Comparison of ENCODE assay signal across 8 cellular contexts in the genomic region with DNA sequence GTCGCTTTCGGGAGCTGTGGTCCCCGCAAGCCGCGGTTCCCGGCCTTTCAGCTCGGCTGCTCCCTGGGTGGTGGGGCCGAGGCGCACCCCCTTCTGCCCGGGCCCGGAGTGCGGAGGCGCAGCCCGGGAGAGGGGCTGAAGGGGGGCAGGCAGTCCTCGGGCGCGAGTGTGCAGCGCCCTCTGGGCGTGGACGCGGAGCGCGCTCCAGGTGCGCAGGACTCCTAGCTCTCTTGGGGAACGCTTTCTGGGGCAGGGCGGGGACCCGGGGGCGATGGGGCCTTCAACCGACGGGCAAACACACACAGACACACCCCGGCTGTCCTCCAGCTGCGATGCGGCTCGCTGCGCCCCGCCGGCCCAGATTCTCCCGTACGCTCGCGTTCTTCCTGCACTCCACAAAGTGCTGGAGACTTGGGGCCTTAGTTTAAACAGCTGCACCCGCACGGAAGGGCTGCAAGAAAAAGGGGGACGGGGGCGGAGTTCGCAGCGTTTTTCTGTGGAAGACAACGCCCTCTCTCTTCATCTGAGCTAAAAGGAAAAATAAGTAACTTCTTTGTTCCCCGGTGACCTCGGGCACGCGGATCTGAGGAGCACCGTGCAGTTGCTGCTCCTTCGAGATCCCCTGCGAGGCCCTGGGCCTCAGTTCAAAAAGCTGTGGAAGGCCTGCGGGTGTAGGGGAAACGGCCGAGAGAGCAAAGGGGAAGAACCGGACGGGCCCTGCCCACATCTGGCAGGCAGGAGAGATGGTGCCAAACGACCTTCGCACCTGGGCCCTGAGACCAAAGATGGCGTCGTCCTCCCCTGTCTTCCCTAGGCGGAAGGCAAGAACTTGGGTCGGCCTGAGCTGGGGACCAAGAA. TPM values are rescaled to one million over a fixed set of nuclear protein-coding genes. Genes with fewer than 3 reads are reported as not detected.
DNase-seq lines count a peak whose midpoint lies in the region; ATAC-seq and TF ChIP-seq lines count a peak whose summit lies in the region.

No MANE protein-coding gene starts in this region.

- H3K9me3 ChIP-seq in WERI-Rb-1 (ENCODE audit: severe bottlenecking) (no peaks in the 10 kb centered on the region), esophagus squamous epithelium (no peaks in the 10 kb centered on the region), upper lobe of right lung (no peaks in the 10 kb centered on the region)

- H3K27ac ChIP-seq in WERI-Rb-1 (peak overlapping the region; percentile 73), esophagus squamous epithelium (peak overlapping the region; percentile 91 to 97 (median 94)), upper lobe of right lung (peak overlapping the region; percentile 72)

- intact Hi-C loops in esophagus squamous epithelium (cut with DNase I) (no loop called here), upper lobe of right lung (cut with DNase I) (no loop called here)

- peak; percentile 77 for TF ChIP-seq CTCF in GM10266 (IDR thresholded peaks at IDR 0.05; ENCODE audit: control insufficient read depth, insufficient read depth, low read depth, missing control alignments)
- peak; percentile 96 for TF ChIP-seq CTCF in WERI-Rb-1 (IDR thresholded peaks at IDR 0.05; ENCODE audit: low read depth, low read length)
- TF ChIP-seq CTCF in esophagus squamous epithelium (IDR thresholded peaks at IDR 0.05): peak in 5 of 6 experiments; percentile 54 to 68 (median 66)
- TF ChIP-seq CTCF in upper lobe of right lung (IDR thresholded peaks at IDR 0.05): peak; percentile 45

- H3K36me3 ChIP-seq in WERI-Rb-1: peaks cover 3% of the 10 kb centered on the region; the same call in 1 of the 2 replicates
- H3K36me3 ChIP-seq in esophagus squamous epithelium: no peaks in the 10 kb centered on the region
- no peaks in the 10 kb centered on the region for H3K36me3 ChIP-seq in upper lobe of right lung

- no peak for TF ChIP-seq POLR2A in esophagus squamous epithelium (IDR thresholded peaks at IDR 0.05)

- WGBS in esophagus squamous epithelium, 2 donors: 13 to 15% methylated on average over 14 to 26 of the region's 66 CpGs

- H3K4me3 ChIP-seq in WERI-Rb-1 (ENCODE audit: low read depth, low read length): peak overlapping the region; percentile 81
- H3K4me3 ChIP-seq in esophagus squamous epithelium: peak overlapping the region; percentile 59 to 86 (median 72)
- H3K4me3 ChIP-seq in upper lobe of right lung: peak overlapping the region; percentile 65

- peak; percentile 59 for ATAC-seq in HG02642 (IDR thresholded peaks at IDR 0.05; ENCODE audit: poor library complexity, unreplicated experiment)
- ATAC-seq in upper lobe of right lung: peak; percentile 88

- peaks cover 10 to 58% (median 14%) of the 10 kb centered on the region in 3 donors for H3K4me1 ChIP-seq in esophagus squamous epithelium
- peaks cover 16% of the 10 kb centered on the region for H3K4me1 ChIP-seq in upper lobe of right lung

- H3K27me3 ChIP-seq in WERI-Rb-1 (ENCODE audit: insufficient read depth, low read depth, severe bottlenecking) (peaks cover 2% of the 10 kb centered on the region), esophagus squamous epithelium (peaks cover 0 to 53% (median 0%) of the 10 kb centered on the region in 4 donors), upper lobe of right lung (peaks cover 3% of the 10 kb centered on the region)

- peak; percentile 70 for DNase-seq in 8988T
- DNase-seq in GM10266 (ENCODE audit: extremely low spot score): peak; percentile 86
- peak; percentile 62 for DNase-seq in NCI-H1105 treated with DMSO at 0.1 percent for 48 hours (lab: John Stamatoyannopoulos, UW)
- DNase-seq in WERI-Rb-1: peak; percentile 93
- DNase-seq in esophagus squamous epithelium (lab: John Stamatoyannopoulos, UW): peak; percentile 9
- DNase-seq in myocyte (ENCODE audit: low read depth): peak; percentile 64
- peak; percentile 91 for DNase-seq in upper lobe of right lung

RNA-seq across cellular contexts. Expression of a gene that starts 0.6 kb away (rescaled TPM):
- total RNA-seq in esophagus squamous epithelium (100 to 1,000 TPM; 355 to 757 (median 496) TPM), myocyte (9.8 and 11.0 TPM in 2 replicates), upper lobe of right lung (148 TPM)
- polyA plus RNA-seq in myocyte (2012): 7.4 TPM

Comparison
In these comparisons a context has a peak if more than half of its experiments do, and no peak if none do; other contexts are left out.
1. Peak in every context shown above with its lines: DNase-seq, ATAC-seq, H3K4me3 ChIP-seq and H3K27ac ChIP-seq.
2. DNase-seq: peak in every context shown above with its lines; median percentile 93 in WERI-Rb-1; 91 in upper lobe of right lung; 86 in GM10266; 70 in 8988T; 64 in myocyte; 62 in NCI-H1105 treated with DMSO at 0.1 percent for 48 hours; 9 in esophagus squamous epithelium.
3. CTCF ChIP-seq: peak in every context shown above with its lines; median percentile 96 in WERI-Rb-1; 77 in GM10266; 66 in esophagus squamous epithelium; 45 in upper lobe of right lung.
4. RNA of a gene that starts 0.6 kb away (total RNA-seq): 355 to 757 TPM in esophagus squamous epithelium and 148 TPM in upper lobe of right lung (single experiment); 9.8 to 11.0 TPM in myocyte; every median in the first group is over 10 times any median in the second.